ENCODE assay signal across 8 cellular contexts in genomic region chr3:190862209-190863118, GRCh38. TPM values are rescaled to one million over a fixed set of nuclear protein-coding genes. Genes with fewer than 3 reads are reported as not detected.
A peak's percentile ranks its signal among the peaks of the same experiment; 100 is the strongest.
DNase-seq lines count a peak whose midpoint lies in the region; ATAC-seq lines count a peak whose summit lies in the region.

GMNC (minus strand) TSS chr3:190862694; CDS start chr3:190862615, 79 bp downstream.

- ATAC-seq in GM19467 (IDR thresholded peaks at IDR 0.05; ENCODE audit: unreplicated experiment) (peak; percentile 74), HG03520 (IDR thresholded peaks at IDR 0.05; ENCODE audit: unreplicated experiment) (peak; percentile 91)

- DNase-seq in Caki2 (ENCODE audit: low read depth) (peak; percentile 70), T1000 (lab: John Stamatoyannopoulos, UW) (peak; percentile 56), cortex of kidney (lab: John Stamatoyannopoulos, UW) (peak; percentile 23), kidney tubule cell (ENCODE audit: low spot score) (peak; percentile 89), GF-D8 (lab: John Stamatoyannopoulos, UW) (no peak)
- peak; percentile 16 to 22 for DNase-seq in stimulated activated CD4-positive, alpha-beta T cell treated with anti-CD3 and anti-CD28 coated beads, Interleukin-12 subunit alpha, Interleukin-12 subunit beta, amount 100 ng/mL, for 24 hours (ENCODE audit: low read depth in 2 of 2)

- in situ Hi-C loops in Caki2 (cut with HindIII; ENCODE audit: low pct_unique_long_range_greater_than_20kb, low sequenced_read_pairs): no loop called here

RNA-seq across cellular contexts. Expression of gene GMNC, which starts in this region (rescaled TPM):
- not detected in 2 replicates for total RNA-seq in Caki2 (2014; rRNA removed; shearing (Covaris generic); ENCODE audit: low replicate concordance)

Comparison
In these comparisons a context has a peak if more than half of its experiments do, and no peak if none do; other contexts are left out.
1. Peak in DNase-seq in Caki2; RNA of the gene not detected or under 1 TPM.